Comparison of ENCODE assay signal across 1 cellular context in genomic region chr1:155038602-155039307, GRCh38.
TF ChIP-seq lines count a peak whose summit lies in the region.

No MANE protein-coding gene starts in this region.

TF ChIP-seq in HEK293, 187 proteins besides CTCF, POLR2A, EP300 and RAD21 (continued from another document):
- TF ChIP-seq KLF17 (tag by site-specific recombination; IDR thresholded peaks at IDR 0.05) (peak; percentile 71), GLIS1 (tag by site-specific recombination; IDR thresholded peaks at IDR 0.05) (peak; percentile 33; the same call in 1 of the 2 replicates), GLIS2 (tag by site-specific recombination; IDR thresholded peaks at IDR 0.05) (no peak), PRDM1 (tag by site-specific recombination; IDR thresholded peaks at IDR 0.05) (0 out of 2 replicates have a peak, but pooled peaks have one; percentile 25), ZNF629 (tag by site-specific recombination; IDR thresholded peaks at IDR 0.05) (no peak), ZNF2 (tag by site-specific recombination; IDR thresholded peaks at IDR 0.05) (no peak), WT1 (tag by site-specific recombination; IDR thresholded peaks at IDR 0.05) (peak; percentile 55), PRDM10 (tag by site-specific recombination; IDR thresholded peaks at IDR 0.05) (0 out of 2 replicates have a peak, but pooled peaks have one; percentile 30), ZSCAN16 (tag by site-specific recombination; IDR thresholded peaks at IDR 0.05) (peak; percentile 38; the same call in 1 of the 2 replicates)
